ENCODE assay signal across 15 cellular contexts in genomic region chr16:84397090-84397489, GRCh38. TPM values are rescaled to one million over a fixed set of nuclear protein-coding genes. Genes with fewer than 3 reads are reported as not detected.
DNase-seq lines count a peak whose midpoint lies in the region; ATAC-seq and TF ChIP-seq lines count a peak whose summit lies in the region.
"Had no signal": no experiment of that assay in that cellular context is flagged by ENCODE, and none has a peak within 500 bp of the region (broad histone marks: within the 10 kb centered on the region; RNA-seq: fewer than 3 reads in every experiment).

No MANE protein-coding gene starts in this region.

- TF ChIP-seq POLR2A in upper lobe of left lung (IDR thresholded peaks at IDR 0.05) = no peak

- TF ChIP-seq EP300 in upper lobe of left lung (IDR thresholded peaks at IDR 0.05) = no peak

- TF ChIP-seq CTCF in cardiac muscle cell (IDR thresholded peaks at IDR 0.05; ENCODE audit: low read depth, low read length) (peak; percentile 25), right atrium auricular region (IDR thresholded peaks at IDR 0.05) (no peak), WI38 (IDR thresholded peaks at IDR 0.05; ENCODE audit: low read depth, low read length) (peak; percentile 16; the same call in 1 of the 2 replicates), fibroblast of pulmonary artery (IDR thresholded peaks at IDR 0.05; ENCODE audit: low read length, missing control alignments) (peak; percentile 23), upper lobe of left lung (IDR thresholded peaks at IDR 0.05) (peak in 2 of 6 experiments; percentile 20 to 55)

- no peaks in the 10 kb centered on the region for H3K36me3 ChIP-seq in cardiac muscle cell
- H3K36me3 ChIP-seq in right atrium auricular region = no peaks in the 10 kb centered on the region
- H3K36me3 ChIP-seq in upper lobe of left lung = no peaks in the 10 kb centered on the region

- no peaks in the 10 kb centered on the region for H3K27me3 ChIP-seq in cardiac muscle cell
- H3K27me3 ChIP-seq in right atrium auricular region = no peaks in the 10 kb centered on the region
- no peaks in the 10 kb centered on the region for H3K27me3 ChIP-seq in upper lobe of left lung

- DNase-seq in cardiac muscle cell (ENCODE audit: low read depth in 1 of 2, low spot score in 1 of 2) = no peak
- DNase-seq in right atrium auricular region (ENCODE audit: low spot score) = no peak
- DNase-seq in fibroblast of pulmonary artery (ENCODE audit: low read depth) = no peak
- DNase-seq in upper lobe of left lung = no peak
- no peak for DNase-seq in AG08395 (ENCODE audit: low spot score)
- DNase-seq in GDM1 (lab: John Stamatoyannopoulos, UW) = no peak
- DNase-seq in nucleus accumbens (lab: John Stamatoyannopoulos, UW) = no peak
- DNase-seq: activated naive CD4-positive, alpha-beta T cell treated with anti-CD3 and anti-CD28 coated beads, Interleukin-2, amount 50 U/mL, for 16 hours; cerebellar nuclear complex; DMS 273 treated with DMSO at 0.1 percent for 48 hours; NCI-H1092 had no signal

- H3K4me1 ChIP-seq in cardiac muscle cell (ENCODE audit: low read depth) (no peaks in the 10 kb centered on the region), right atrium auricular region (no peaks in the 10 kb centered on the region), upper lobe of left lung (peaks cover 0 to 16% (median 6%) of the 10 kb centered on the region in 4 donors)

- H3K4me3 ChIP-seq in cardiac muscle cell = no peak overlapping the region
- no peak overlapping the region for H3K4me3 ChIP-seq in right atrium auricular region
- no peak overlapping the region for H3K4me3 ChIP-seq in WI38 (ENCODE audit: low read depth, low read length)
- H3K4me3 ChIP-seq in fibroblast of pulmonary artery (replicated peaks; ENCODE audit: low read depth, low read length) = no peak overlapping the region
- H3K4me3 ChIP-seq in upper lobe of left lung = peak overlapping the region in 2 of 4 donors; percentile 10 to 13

- H3K9me3 ChIP-seq in cardiac muscle cell (ENCODE audit: low read depth) (no peaks in the 10 kb centered on the region), right atrium auricular region (peaks cover 0 to 6% of the 10 kb centered on the region in 2 donors), upper lobe of left lung (no peaks in the 10 kb centered on the region)

- ATAC-seq in upper lobe of left lung (ENCODE audit: low FRiP score in 2 of 2) = peak in 1 of 2 donors; percentile 15
- ATAC-seq: activated CD4-positive, CD25-positive, alpha-beta regulatory T cell treated with anti-CD3 and anti-CD28 coated beads, Interleukin-2, amount 50 U/mL, for 24 hours had no signal

- no peak overlapping the region for H3K27ac ChIP-seq in cardiac muscle cell
- H3K27ac ChIP-seq in right atrium auricular region = no peak overlapping the region
- peak overlapping the region; percentile 48 to 81 (median 70) for H3K27ac ChIP-seq in upper lobe of left lung

- WGBS in upper lobe of left lung, 2 donors = 74 to 80% methylated on average over 6 of the region's 6 CpGs

RNA-seq across cellular contexts. Expression of gene ATP2C2, which starts 28.8 kb away (rescaled TPM):
- total RNA-seq in cardiac muscle cell (0.18 TPM in 1 of 2 replicates, not detected in the other), right atrium auricular region (not detected), upper lobe of left lung (100 to 1,000 TPM in 2 of 6 donors, 10 to 100 TPM in 4; 36.6 to 153 (median 61.5) TPM)
- polyA plus RNA-seq in cardiac muscle cell = 0.53 and 0.79 TPM in 2 replicates
- total RNA-seq: osteoblast, subcutaneous adipose tissue had no signal

Comparison
In these comparisons a context has a peak if more than half of its experiments do, and no peak if none do; other contexts are left out.
1. CTCF ChIP-seq: peak in cardiac muscle cell (single experiment), WI38 (single experiment) and fibroblast of pulmonary artery (single experiment); none in right atrium auricular region (0 of 2).
2. H3K27ac ChIP-seq: peak in upper lobe of left lung (4 of 4); none in cardiac muscle cell (single experiment) and right atrium auricular region (0 of 2).
3. RNA of gene ATP2C2, which starts 28.8 kb away (total RNA-seq): 36.6 to 153 TPM in upper lobe of left lung; 0.18 TPM in cardiac muscle cell and not detected in right atrium auricular region; every median in the first group is over 10 times any median in the second.